11 cellular contexts compared by ENCODE assay signal in genomic region chr2:135931776-135932438, GRCh38. TPM values are rescaled to one million over a fixed set of nuclear protein-coding genes. Genes with fewer than 3 reads are reported as not detected.
DNase-seq lines count a peak whose midpoint lies in the region; ATAC-seq and TF ChIP-seq lines count a peak whose summit lies in the region.
"Had no signal": no experiment of that assay in that cellular context is flagged by ENCODE, and none has a peak within 500 bp of the region (broad histone marks: within the 10 kb centered on the region; RNA-seq: fewer than 3 reads in every experiment).

No MANE protein-coding gene starts in this region.

- H3K36me3 Mint-ChIP-seq in T-helper 2 cell treated with Interferon-gamma antibody and Interleukin-4, amounts not matched to agents 5 μg/mL and 100 μg/mL, for 36 hours (ENCODE audit: low read depth) = peaks cover 66% of the 10 kb centered on the region
- H3K36me3 Mint-ChIP-seq in MCF 10A (ENCODE audit: insufficient read depth, unreplicated experiment) = peaks cover 53% of the 10 kb centered on the region

- DNase-seq in T-helper 2 cell treated with Interferon-gamma antibody and Interleukin-4, amounts not matched to agents 5 μg/mL and 100 μg/mL, for 36 hours (ENCODE audit: low spot score) = no peak
- DNase-seq in MCF 10A (ENCODE audit: unreplicated experiment) = no peak
- no peak for DNase-seq in MM.1S
- no peak for DNase-seq in Ammon's horn (ENCODE audit: low spot score)
- no peak for DNase-seq in vagina (ENCODE audit: extremely low spot score in 2 of 2)
- DNase-seq: NCI-H226; stimulated activated CD4-positive, alpha-beta T cell treated with anti-CD3 and anti-CD28 coated beads, Interleukin-4, amount 100 ng/mL, for 1 hour; T1000 had no signal

- H3K4me1 Mint-ChIP-seq in T-helper 2 cell treated with Interferon-gamma antibody and Interleukin-4, amounts not matched to agents 5 μg/mL and 100 μg/mL, for 36 hours (ENCODE audit: low read depth) = peaks cover 47% of the 10 kb centered on the region
- no peaks in the 10 kb centered on the region for H3K4me1 Mint-ChIP-seq in MCF 10A (ENCODE audit: insufficient read depth, unreplicated experiment)

- peaks cover 8% of the 10 kb centered on the region for H3F3A ChIP-seq in MM.1S (ENCODE audit: insufficient read depth, low read length)

- peaks cover 3% of the 10 kb centered on the region; the same call in 1 of the 2 replicates for H4K20me1 ChIP-seq in MM.1S (ENCODE audit: insufficient read depth, low read length)

- H3K4me3 ChIP-seq in MM.1S (ENCODE audit: low read length) = no peak overlapping the region
- H3K4me3 ChIP-seq in vagina = no peak overlapping the region

- CTCF ChIA-PET in MCF 10A (lab: Yijun Ruan, JAX) = interaction anchor here (0.6 to 0.7 kb wide), 2 partner anchors 14 to 24 kb away, joined by 3 to 4 read pairs; no protein-coding TSS in a partner anchor

- H3K27me3 ChIP-seq in MM.1S (replicated peaks; ENCODE audit: insufficient read depth, low read length) (no peaks in the 10 kb centered on the region), vagina (no peaks in the 10 kb centered on the region)

- H2AFZ ChIP-seq in MM.1S (ENCODE audit: low read length) = no peak overlapping the region

- no peaks in the 10 kb centered on the region for H3K9me2 ChIP-seq in MM.1S (replicated peaks; ENCODE audit: insufficient read depth, low read length)

- H3K9me3 ChIP-seq in MM.1S (replicated peaks; ENCODE audit: insufficient read depth, low read length) (no peaks in the 10 kb centered on the region), vagina (no peaks in the 10 kb centered on the region)

- peak overlapping the region; percentile 39 for H3K4me3 Mint-ChIP-seq in T-helper 2 cell treated with Interferon-gamma antibody and Interleukin-4, amounts not matched to agents 5 μg/mL and 100 μg/mL, for 36 hours
- no peak overlapping the region for H3K4me3 Mint-ChIP-seq in MCF 10A (ENCODE audit: unreplicated experiment)

- TF ChIP-seq POLR2A in GM18505 (IDR thresholded peaks at IDR 0.05; ENCODE audit: borderline replicate concordance, extremely low read depth, insufficient read depth, insufficient read length) (no peak), vagina (IDR thresholded peaks at IDR 0.05) (no peak)

- peaks cover 7% of the 10 kb centered on the region for H3K79me2 ChIP-seq in MM.1S (ENCODE audit: low read length)

- intact Hi-C loops in MCF 10A (cut with micrococcal nuclease) (no loop called here), vagina (cut with DNase I) (no loop called here)

- H3K9me3 Mint-ChIP-seq in T-helper 2 cell treated with Interferon-gamma antibody and Interleukin-4, amounts not matched to agents 5 μg/mL and 100 μg/mL, for 36 hours = no peaks in the 10 kb centered on the region
- H3K9me3 Mint-ChIP-seq in MCF 10A (ENCODE audit: unreplicated experiment) = no peaks in the 10 kb centered on the region

- no peak overlapping the region for H3K4me2 ChIP-seq in MM.1S (ENCODE audit: low read depth, low read length)

- peaks cover 10% of the 10 kb centered on the region for H3K4me1 ChIP-seq in MM.1S (ENCODE audit: low read length)
- no peaks in the 10 kb centered on the region for H3K4me1 ChIP-seq in vagina

- ATAC-seq in GM18505 (IDR thresholded peaks at IDR 0.05; ENCODE audit: unreplicated experiment) (peak; percentile 82), GM21515 (IDR thresholded peaks at IDR 0.05; ENCODE audit: unreplicated experiment) (peak; percentile 93), HG03280 (IDR thresholded peaks at IDR 0.05; ENCODE audit: unreplicated experiment) (peak; percentile 84)

- BruUV-seq in MCF 10A (replicated peaks; lab: Mats Ljungman, UMichigan) = no TSS peak

- H3K27me3 Mint-ChIP-seq in T-helper 2 cell treated with Interferon-gamma antibody and Interleukin-4, amounts not matched to agents 5 μg/mL and 100 μg/mL, for 36 hours (ENCODE audit: low read depth) = no peaks in the 10 kb centered on the region
- no peaks in the 10 kb centered on the region for H3K27me3 Mint-ChIP-seq in MCF 10A (ENCODE audit: insufficient read depth, unreplicated experiment)

- H3K27ac Mint-ChIP-seq in T-helper 2 cell treated with Interferon-gamma antibody and Interleukin-4, amounts not matched to agents 5 μg/mL and 100 μg/mL, for 36 hours = peak overlapping the region; percentile 83
- H3K27ac Mint-ChIP-seq in MCF 10A (ENCODE audit: low read depth, unreplicated experiment) = no peak overlapping the region

- POLR2A ChIA-PET in MCF 10A (lab: Yijun Ruan, JAX) = interaction anchor here (1.5 kb wide), 1 partner anchor 28 kb away, joined by 3 read pairs; no protein-coding TSS in a partner anchor

- TF ChIP-seq CTCF in MCF 10A (IDR thresholded peaks at IDR 0.05; ENCODE audit: unreplicated experiment) (no peak), MM.1S (IDR thresholded peaks at IDR 0.05; ENCODE audit: low read length) (no peak), vagina (IDR thresholded peaks at IDR 0.05) (no peak)

- H3K36me3 ChIP-seq in MM.1S (replicated peaks; ENCODE audit: insufficient read depth, low read length) (no peaks in the 10 kb centered on the region), vagina (peaks cover 0 to 22% of the 10 kb centered on the region in 2 donors)

- H3K27ac ChIP-seq in MM.1S (ENCODE audit: low read length) (no peak overlapping the region), vagina (no peak overlapping the region)

- H3K9ac ChIP-seq in MM.1S (ENCODE audit: low read length) = no peak overlapping the region

RNA-seq across cellular contexts. Expression of gene DARS1, which starts 53.5 kb away (rescaled TPM):
- total RNA-seq in MCF 10A (2022) = 52.8 and 66.5 TPM in 2 replicates
- 63.1 TPM for total RNA-seq in vagina

RNA-seq across cellular contexts. Expression of gene MCM6, which starts 55.7 kb away (rescaled TPM):
- 10.1 and 13.5 TPM in 2 replicates for total RNA-seq in MCF 10A (2022)
- total RNA-seq in vagina = 9.6 TPM
